Comparison of ENCODE assay signal across 11 cellular contexts in genomic region chr17:39701784-39702422, GRCh38. TPM values are rescaled to one million over a fixed set of nuclear protein-coding genes. Genes with fewer than 3 reads are reported as not detected.
DNase-seq lines count a peak whose midpoint lies in the region; ATAC-seq and TF ChIP-seq lines count a peak whose summit lies in the region.
"Had no signal": no experiment of that assay in that cellular context is flagged by ENCODE, and none has a peak within 500 bp of the region (broad histone marks: within the 10 kb centered on the region; RNA-seq: fewer than 3 reads in every experiment).

No MANE protein-coding gene starts in this region.

- TF ChIP-seq POLR2A in right lobe of liver (IDR thresholded peaks at IDR 0.05): no peak

- H3K9ac ChIP-seq in HUES48 (ENCODE audit: low read depth, low read length): no peak overlapping the region

- 38% methylated on average over 3 of the region's 4 CpGs for WGBS in right lobe of liver (ENCODE audit: insufficient coverage, low coverage, low lambda C conversion rate, missing lambda C conversion rate)

- DNase-seq in coronary artery (ENCODE audit: low spot score): no peak
- no peak for DNase-seq in right lobe of liver
- no peak for DNase-seq in thoracic aorta (ENCODE audit: low spot score)
- DNase-seq in stimulated activated naive CD4-positive, alpha-beta T cell treated with Interleukin-2 at 50 U/mL for 16 hours (lab: John Stamatoyannopoulos, UW): no peak
- no peak for DNase-seq in activated T-cell treated with anti-CD3 and anti-CD28 coated beads, Interleukin-2, amount 50 U/mL, for 1 hour
- no peak for DNase-seq in NCI-H1092 treated with DMSO at 0.1 percent for 48 hours (lab: John Stamatoyannopoulos, UW)
- DNase-seq: RPMI8226, T1000 had no signal

- peak overlapping the region; percentile 80 for H3K4me3 ChIP-seq in HUES48 (ENCODE audit: low read depth, low read length)
- peak overlapping the region; percentile 100 for H3K4me3 ChIP-seq in coronary artery
- H3K4me3 ChIP-seq in right lobe of liver: no peak overlapping the region
- H3K4me3 ChIP-seq in thoracic aorta: peak overlapping the region; percentile 87

- no peak for ATAC-seq in right lobe of liver
- no peak for ATAC-seq in thoracic aorta (ENCODE audit: insufficient number of reproducible peaks, low FRiP score, low read depth)

- no peaks in the 10 kb centered on the region for H3K9me3 ChIP-seq in HUES48 (ENCODE audit: control insufficient read depth, insufficient read depth, low read length)
- H3K9me3 ChIP-seq in right lobe of liver: no peaks in the 10 kb centered on the region
- no peaks in the 10 kb centered on the region for H3K9me3 ChIP-seq in thoracic aorta

- peaks cover 23% of the 10 kb centered on the region for H3K36me3 ChIP-seq in HUES48 (ENCODE audit: control insufficient read depth, insufficient read depth, low read length)
- no peaks in the 10 kb centered on the region for H3K36me3 ChIP-seq in right lobe of liver
- H3K36me3 ChIP-seq in thoracic aorta: peaks cover 1% of the 10 kb centered on the region

- H3K27ac ChIP-seq in HUES48 (ENCODE audit: low read depth, low read length): peak overlapping the region; percentile 13
- H3K27ac ChIP-seq in coronary artery: peak overlapping the region in 1 of 2 donors; percentile 97
- peak overlapping the region in 2 of 3 donors; percentile 81 to 95 for H3K27ac ChIP-seq in right lobe of liver
- peak overlapping the region; percentile 19 to 85 for H3K27ac ChIP-seq in thoracic aorta

- H3K27me3 ChIP-seq in HUES48 (ENCODE audit: control insufficient read depth, insufficient read depth, low read length): no peaks in the 10 kb centered on the region
- no peaks in the 10 kb centered on the region for H3K27me3 ChIP-seq in right lobe of liver
- no peaks in the 10 kb centered on the region for H3K27me3 ChIP-seq in thoracic aorta (replicated peaks; ENCODE audit: insufficient read depth)

- TF ChIP-seq CTCF in coronary artery (IDR thresholded peaks at IDR 0.05) (no peak), right lobe of liver (IDR thresholded peaks at IDR 0.05) (no peak), thoracic aorta (IDR thresholded peaks at IDR 0.05) (no peak)

- intact Hi-C loops in right lobe of liver (cut with DNase I): no loop called here

- H3K4me1 ChIP-seq in HUES48 (ENCODE audit: control insufficient read depth, insufficient read depth, low read length): peaks cover 66% of the 10 kb centered on the region
- peaks cover 0 to 61% (median 30%) of the 10 kb centered on the region in 4 donors for H3K4me1 ChIP-seq in right lobe of liver
- H3K4me1 ChIP-seq in thoracic aorta (ENCODE audit: control insufficient read depth in 1 of 2, low read depth in 2 of 2): peaks cover 16 to 71% of the 10 kb centered on the region in 2 donors

RNA-seq across cellular contexts. Expression of gene ERBB2, which starts 2.0 kb away (rescaled TPM):
- total RNA-seq in right lobe of liver: 10 to 100 TPM in 5 of 6 experiments, 1 to 10 TPM in 1; 8.9 to 40.4 (median 26.2) TPM
- total RNA-seq in thoracic aorta: 10 to 100 TPM; 88.1 to 94.7 TPM

RNA-seq across cellular contexts. Expression of gene PGAP3, which starts 14.0 kb away (rescaled TPM):
- 10 to 100 TPM in 5 of 6 experiments, 1 to 10 TPM in 1; 9.7 to 25.7 (median 18.3) TPM for total RNA-seq in right lobe of liver
- 10 to 100 TPM; 19.9 to 27.2 TPM for total RNA-seq in thoracic aorta

RNA-seq across cellular contexts. Expression of gene MIEN1, which starts 28.4 kb away (rescaled TPM):
- total RNA-seq in right lobe of liver (10 to 100 TPM; 23.1 to 61.6 (median 29.0) TPM), thoracic aorta (10 to 100 TPM; 27.1 to 30.3 TPM)

RNA-seq across cellular contexts. Expression of gene PNMT, which starts 33.6 kb away (rescaled TPM):
- total RNA-seq in right lobe of liver (under 1 TPM in 2 of 6 experiments, not detected in 4; 0.37 TPM), thoracic aorta (10 to 100 TPM in 1 of 2 donors, 1 to 10 TPM in 1; 3.1 to 22.9 TPM)
- total RNA-seq: glomerular endothelial cell, mononuclear cell had no signal

RNA-seq across cellular contexts. Expression of gene GRB7, which starts 35.8 kb away (rescaled TPM):
- 10 to 100 TPM in 2 of 6 experiments, 1 to 10 TPM in 4; 2.1 to 10.9 (median 7.5) TPM for total RNA-seq in right lobe of liver
- total RNA-seq in thoracic aorta: 1 to 10 TPM in 1 of 2 donors, under 1 TPM in 1; 0.85 to 1.4 TPM
- total RNA-seq: glomerular endothelial cell, mononuclear cell had no signal

Comparison
In these comparisons a context has a peak if more than half of its experiments do, and no peak if none do; other contexts are left out.
1. H3K4me3 ChIP-seq: peak in HUES48 (single experiment), coronary artery (single experiment) and thoracic aorta (single experiment); none in right lobe of liver (0 of 3).